8 cellular contexts compared by ENCODE assay signal in genomic region chr1:4825841-4826450, GRCh38.
DNase-seq lines count a peak whose midpoint lies in the region; ATAC-seq, FAIRE-seq and TF ChIP-seq lines count a peak whose summit lies in the region.

No MANE protein-coding gene starts in this region.

- no peak overlapping the region for H3K27ac Mint-ChIP-seq in activated T-helper 17 cell treated with anti-CD3 and anti-CD28 coated beads, Interleukin-2, amount 50 U/mL, for 72 hours
- H3K27ac Mint-ChIP-seq in activated naive CD4-positive, alpha-beta T cell treated with anti-CD3 and anti-CD28 coated beads for 36 hours = no peak overlapping the region

- H3K36me3 ChIP-seq in PC-3 (ENCODE audit: low read depth, low read length) = no peaks in the 10 kb centered on the region

- BruUV-seq in PC-3 (replicated peaks; lab: Mats Ljungman, UMichigan) = no TSS peak

- peaks cover 13% of the 10 kb centered on the region for H3K27me3 Mint-ChIP-seq in activated T-helper 17 cell treated with anti-CD3 and anti-CD28 coated beads, Interleukin-2, amount 50 U/mL, for 72 hours
- peaks cover 2% of the 10 kb centered on the region for H3K27me3 Mint-ChIP-seq in activated naive CD4-positive, alpha-beta T cell treated with anti-CD3 and anti-CD28 coated beads for 36 hours (ENCODE audit: low read depth)

- H4K20me1 ChIP-seq in PC-3 (ENCODE audit: low read length) = no peaks in the 10 kb centered on the region

- H3K27me3 ChIP-seq in PC-3 (ENCODE audit: low read length) = no peaks in the 10 kb centered on the region

- peak; percentile 46 to 62 for TF ChIP-seq RAD21 in A549 (conservative IDR thresholded peaks at IDR 0.05 in 1 of 2, IDR thresholded peaks at IDR 0.05 in 1 of 2)

- TF ChIP-seq CTCF in A549 (IDR thresholded peaks at IDR 0.05) (peak; percentile 30), GM12875 (IDR thresholded peaks at IDR 0.05; ENCODE audit: borderline replicate concordance, insufficient read depth, low read depth, low read length) (peak; percentile 53; the same call in 1 of the 2 replicates), PC-3 (conservative IDR thresholded peaks at IDR 0.05; ENCODE audit: low read depth, low read length) (peak; percentile 54)

- WGBS in A549 (ENCODE audit: missing lambda C conversion rate) = 8% methylated on average over 5 of the region's 5 CpGs

- POLR2A ChIA-PET in A549 (lab: Yijun Ruan, JAX) (no interaction called here), PC-3 (lab: Charles Lee; ENCODE audit: unreplicated experiment) (no interaction called here)

- no peaks in the 10 kb centered on the region for H3K9me2 ChIP-seq in PC-3 (replicated peaks; ENCODE audit: low read length)

- no peak overlapping the region for H3K27ac ChIP-seq in A549
- no peak overlapping the region for H3K27ac ChIP-seq in PC-3 (ENCODE audit: low read length)

- CTCF ChIA-PET in A549 (lab: Yijun Ruan, JAX) = no interaction called here
- CTCF ChIA-PET in PC-3 (lab: Charles Lee) = no interaction called here
- CTCF ChIA-PET in activated naive CD4-positive, alpha-beta T cell treated with anti-CD3 and anti-CD28 coated beads for 36 hours (lab: Charles Lee) = no interaction called here

- H3K9me3 ChIP-seq in A549 (no peaks in the 10 kb centered on the region), PC-3 (ENCODE audit: low read length) (0 out of 2 replicates have a peak, but pooled peaks cover 6% of the 10 kb centered on the region)

- ATAC-seq in A549 (peak in 1 of 2 experiments; percentile 73; a peak in 3 of 6 replicates), PC-3 (0 out of 2 replicates have a peak, but pooled peaks have one; percentile 38)
- no peak for ATAC-seq in activated T-helper 17 cell treated with anti-CD3 and anti-CD28 coated beads, Interleukin-2, amount 50 U/mL, for 72 hours (replicated peaks)

- intact Hi-C loops in PC-3 (cut with micrococcal nuclease) = loop anchor here (5.0 kb wide), 1 partner anchor 914 kb away; no protein-coding TSS in a partner anchor
- intact Hi-C loops in activated naive CD4-positive, alpha-beta T cell treated with anti-CD3 and anti-CD28 coated beads for 36 hours (cut with micrococcal nuclease) = loop anchor here (5.0 to 10.0 kb wide), 2 partner anchors 174 to 911 kb away; partner anchors contain the start of gene AJAP1

- TF ChIP-seq POLR2A in A549 (IDR thresholded peaks at IDR 0.05; ENCODE audit: low read length) = no peak

- H3K36me3 Mint-ChIP-seq in activated T-helper 17 cell treated with anti-CD3 and anti-CD28 coated beads, Interleukin-2, amount 50 U/mL, for 72 hours (ENCODE audit: low read depth) = no peaks in the 10 kb centered on the region
- no peaks in the 10 kb centered on the region for H3K36me3 Mint-ChIP-seq in activated naive CD4-positive, alpha-beta T cell treated with anti-CD3 and anti-CD28 coated beads for 36 hours (ENCODE audit: low read depth)

- no peaks in the 10 kb centered on the region for H3F3A ChIP-seq in PC-3 (ENCODE audit: low read length, unreplicated experiment)

- no peak overlapping the region for H3K9ac ChIP-seq in PC-3 (ENCODE audit: low read length)

- no peaks in the 10 kb centered on the region for H3K79me2 ChIP-seq in PC-3 (ENCODE audit: low read length)

- TF ChIP-seq EP300 in A549 (IDR thresholded peaks at IDR 0.05) = no peak

- no peak overlapping the region for H3K4me3 Mint-ChIP-seq in activated T-helper 17 cell treated with anti-CD3 and anti-CD28 coated beads, Interleukin-2, amount 50 U/mL, for 72 hours
- H3K4me3 Mint-ChIP-seq in activated naive CD4-positive, alpha-beta T cell treated with anti-CD3 and anti-CD28 coated beads for 36 hours = no peak overlapping the region

- H3K4me1 Mint-ChIP-seq in activated T-helper 17 cell treated with anti-CD3 and anti-CD28 coated beads, Interleukin-2, amount 50 U/mL, for 72 hours = no peaks in the 10 kb centered on the region
- H3K4me1 Mint-ChIP-seq in activated naive CD4-positive, alpha-beta T cell treated with anti-CD3 and anti-CD28 coated beads for 36 hours (ENCODE audit: low read depth) = no peaks in the 10 kb centered on the region

- H2AFZ ChIP-seq in PC-3 (ENCODE audit: low read length) = no peak overlapping the region

- H3K4me3 ChIP-seq in A549 = no peak overlapping the region
- no peak overlapping the region for H3K4me3 ChIP-seq in GM12875 (ENCODE audit: low read depth, low read length)
- no peak overlapping the region for H3K4me3 ChIP-seq in PC-3 (ENCODE audit: low read length)

- FAIRE-seq in A549 (lab: Jason Lieb, UNC) = no peak

- DNase-seq in A549 (ENCODE audit: low read depth in 1 of 2, low spot score in 1 of 2) (peak; percentile 10 to 19), PC-3 (peak; percentile 41), iPS-NIHi7 (ENCODE audit: extremely low spot score) (peak; percentile 79), NCI-H526 treated with DMSO at 0.1 percent for 48 hours (lab: John Stamatoyannopoulos, UW) (no peak)
- no peak for DNase-seq in activated naive CD4-positive, alpha-beta T cell treated with anti-CD3 and anti-CD28 coated beads for 36 hours
- DNase-seq in activated CD4-positive, alpha-beta T cell treated with anti-CD3 and anti-CD28 coated beads, Interleukin-2, amount 50 U/mL, for 4 hours = no peak

- H3K9me3 Mint-ChIP-seq in activated T-helper 17 cell treated with anti-CD3 and anti-CD28 coated beads, Interleukin-2, amount 50 U/mL, for 72 hours = no peaks in the 10 kb centered on the region
- peaks cover 2% of the 10 kb centered on the region for H3K9me3 Mint-ChIP-seq in activated naive CD4-positive, alpha-beta T cell treated with anti-CD3 and anti-CD28 coated beads for 36 hours

- H3K4me2 ChIP-seq in A549 (no peak overlapping the region), PC-3 (ENCODE audit: low read length) (no peak overlapping the region)

- no peaks in the 10 kb centered on the region for H3K4me1 ChIP-seq in A549
- no peaks in the 10 kb centered on the region for H3K4me1 ChIP-seq in PC-3 (ENCODE audit: insufficient read depth, low read length)

TF ChIP-seq in A549, 52 proteins besides CTCF, POLR2A, EP300 and RAD21:
- TF ChIP-seq CEBPB (IDR thresholded peaks at IDR 0.05) (no peak), MAZ (IDR thresholded peaks at IDR 0.05; ENCODE audit: borderline replicate concordance, low read depth, low read length) (no peak), FOSB (CRISPR knock-in tag; IDR thresholded peaks at IDR 0.05) (no peak), CHD2 (IDR thresholded peaks at IDR 0.05; ENCODE audit: low read length, partially characterized antibody) (no peak), SMC3 (IDR thresholded peaks at IDR 0.05) (peak; percentile 38; the same call in 2 of the 3 replicates), ZNF302 (CRISPR knock-in tag; IDR thresholded peaks at IDR 0.05) (no peak), HOXA7 (CRISPR knock-in tag; IDR thresholded peaks at IDR 0.05) (no peak)
TF ChIP-seq in A549: peak in this region for 1.

Comparison
In these comparisons a context has a peak if more than half of its experiments do, and no peak if none do; other contexts are left out.
1. DNase-seq: peak in A549 (2 of 2), PC-3 (single experiment) and iPS-NIHi7 (single experiment); none in NCI-H526 treated with DMSO at 0.1 percent for 48 hours (single experiment), activated naive CD4-positive, alpha-beta T cell treated with anti-CD3 and anti-CD28 coated beads for 36 hours (single experiment) and activated CD4-positive, alpha-beta T cell treated with anti-CD3 and anti-CD28 coated beads, Interleukin-2, amount 50 U/mL, for 4 hours (0 of 2).
2. Peak in every context shown above with its lines, with median percentiles within 50 percentile points of each other: CTCF ChIP-seq.